In the genomic region with DNA sequence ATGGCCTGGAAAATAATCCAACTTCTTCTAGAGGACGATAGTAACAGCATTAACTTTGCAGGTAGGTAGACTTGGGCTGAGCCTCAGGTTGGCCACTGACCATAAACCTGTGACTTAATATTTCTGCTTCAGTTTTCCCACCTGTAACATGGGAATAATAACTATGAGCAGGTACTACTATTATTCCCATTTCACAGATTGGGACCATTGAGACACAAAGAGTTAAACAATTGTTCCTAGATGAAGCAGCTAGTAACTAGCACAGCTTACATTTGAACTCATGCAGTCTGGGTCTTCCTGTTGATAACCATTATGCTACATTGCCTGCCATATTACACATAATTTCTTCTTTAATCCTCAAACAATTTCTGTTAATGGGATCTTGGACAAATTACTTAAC, we compare ENCODE assay signal across 26 cellular contexts.
"Had no signal": no experiment of that assay in that cellular context is flagged by ENCODE, and none has a peak within 500 bp of the region (broad histone marks: within the 10 kb centered on the region; RNA-seq: fewer than 3 reads in every experiment).

No MANE protein-coding gene starts in this region.

- DNase-seq: activated CD4-positive, alpha-beta T cell treated with anti-CD3 and anti-CD28 coated beads for 48 hours; activated CD4-positive, alpha-beta T cell treated with anti-CD3 and anti-CD28 coated beads, Interleukin-2, amount 50 U/mL, for 48 hours; activated CD8-positive, alpha-beta memory T cell treated with anti-CD3 and anti-CD28 coated beads for 24 hours; activated effector memory CD4-positive, alpha-beta T cell treated with Interleukin-2 at 50 U/mL for 16 hours; activated naive CD4-positive, alpha-beta T cell treated with Interleukin-2 at 50 U/mL for 16 hours; cerebellar nuclear complex; colonic mucosa; effector CD8-positive, alpha-beta T cell; mammary epithelial cell; naive thymus-derived CD8-positive, alpha-beta T cell; right lobe of liver; small intestine; stimulated activated CD4-positive, alpha-beta T cell treated with anti-CD3 and anti-CD28 coated beads, Interleukin-1b, Interleukin-23, amount 100 ng/mL, for 48 hours; stimulated activated CD4-positive, alpha-beta T cell treated with anti-CD3 and anti-CD28 coated beads, Interleukin-4, amount 100 ng/mL, for 4 hours; stimulated activated CD8-positive, alpha-beta memory T cell treated with anti-CD3 and anti-CD28 coated beads, Interleukin-4, amount 100 ng/mL, for 48 hours; stomach; SW 1271; T-helper 17 cell; T1000; WERI-Rb-1 had no signal

- H3K4me1 ChIP-seq: colonic mucosa, gastroesophageal sphincter, neural progenitor cell, parathyroid adenoma, right lobe of liver, stomach, tibial nerve had no signal

- ATAC-seq: activated CD4-positive, CD25-positive, alpha-beta regulatory T cell treated with anti-CD3 and anti-CD28 coated beads, Interleukin-2, amount 50 U/mL, for 24 hours; gastroesophageal sphincter; naive thymus-derived CD8-positive, alpha-beta T cell; stimulated activated memory B cell treated with anti-CD40 and anti-IgM and Interleukin-4, amounts not matched to agents 10 μg/mL and 1 μg/mL and 100 μg/mL, for 72 hours; T-helper 17 cell had no signal

- H3K36me3 ChIP-seq: colonic mucosa, gastroesophageal sphincter, neural progenitor cell, right lobe of liver, stomach, tibial nerve, WERI-Rb-1 had no signal

- H3K9me3 ChIP-seq: colonic mucosa, gastroesophageal sphincter, right lobe of liver, stomach, tibial nerve had no signal

- H3K4me3 ChIP-seq: colonic mucosa, gastroesophageal sphincter, neural progenitor cell, right lobe of liver, stomach, tibial nerve had no signal

- H3K27ac ChIP-seq: colonic mucosa, gastroesophageal sphincter, neural progenitor cell, parathyroid adenoma, right lobe of liver, stomach, tibial nerve, WERI-Rb-1 had no signal

- H3K27me3 ChIP-seq: colonic mucosa, gastroesophageal sphincter, neural progenitor cell, right lobe of liver, stomach, tibial nerve had no signal
